Comparison of ENCODE assay signal across 16 cellular contexts in the genomic region with DNA sequence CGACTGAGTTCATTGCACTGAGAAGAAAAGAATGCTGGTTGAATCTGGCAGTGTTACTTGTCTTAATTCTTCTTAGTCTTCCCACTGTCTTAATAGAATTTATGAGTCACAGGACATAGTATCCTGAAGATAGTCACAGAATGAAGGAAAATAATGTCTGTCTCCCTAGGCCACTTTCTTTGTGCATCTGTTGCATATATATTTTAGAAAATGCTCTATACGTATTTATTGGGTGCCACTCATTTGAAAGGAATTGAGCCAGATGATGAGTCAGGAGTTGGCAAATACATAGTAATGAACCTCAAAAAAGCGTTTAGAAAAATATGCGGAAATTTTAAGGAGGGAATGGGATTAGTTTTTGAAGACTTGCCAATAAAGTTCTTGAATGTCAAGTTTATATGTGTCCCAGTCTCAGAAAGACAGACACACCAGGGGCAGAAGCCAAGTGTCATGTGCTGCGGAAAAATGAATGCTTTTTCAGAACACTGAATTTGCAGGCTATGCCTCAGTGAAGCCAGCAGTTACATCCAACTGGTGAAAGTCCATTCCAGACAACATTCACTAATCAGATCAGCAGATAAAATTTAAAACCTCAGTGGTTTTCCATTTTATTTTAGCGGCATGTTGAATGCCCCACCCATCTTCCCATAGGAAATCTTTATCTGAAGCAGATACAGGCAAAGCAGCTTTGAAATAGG.
A peak's percentile ranks its signal among the peaks of the same experiment; 100 is the strongest.
DNase-seq lines count a peak whose midpoint lies in the region; ATAC-seq and TF ChIP-seq lines count a peak whose summit lies in the region.
"Had no signal": no experiment of that assay in that cellular context is flagged by ENCODE, and none has a peak within 500 bp of the region (broad histone marks: within the 10 kb centered on the region; RNA-seq: fewer than 3 reads in every experiment).

No MANE protein-coding gene starts in this region.

- peak; percentile 11 for DNase-seq in COLO829 (ENCODE audit: low spot score)
- DNase-seq in NCI-H226, result peak; percentile 51
- DNase-seq in epithelial cell of esophagus (ENCODE audit: low read depth), result peak; percentile 84
- no peak for DNase-seq in omental fat pad (ENCODE audit: low spot score)
- no peak for DNase-seq in NCI-H2227 treated with DMSO at 0.1 percent for 48 hours (lab: John Stamatoyannopoulos, UW)
- no peak for DNase-seq in amniotic stem cell (lab: John Stamatoyannopoulos, UW)
- no peak for DNase-seq in nucleus accumbens (lab: John Stamatoyannopoulos, UW)
- DNase-seq: activated CD4-positive, alpha-beta T cell treated with anti-CD3 and anti-CD28 coated beads for 48 hours; CD4-positive, alpha-beta T cell; gastrocnemius medialis; NCI-H1105 treated with DMSO at 0.1 percent for 48 hours; occipital lobe; stimulated activated CD4-positive, alpha-beta T cell treated with anti-CD3 and anti-CD28 coated beads, Interleukin-4, amount 100 ng/mL, for 1 hour; stimulated activated naive CD4-positive, alpha-beta T cell; T-cell had no signal

- H3K4me3 ChIP-seq in epithelial cell of esophagus (ENCODE audit: low read length), result no peak overlapping the region
- H3K4me3 ChIP-seq: gastrocnemius medialis had no signal

- peak; percentile 67 for ATAC-seq in omental fat pad (ENCODE audit: low FRiP score)
- no peak for ATAC-seq in HG03108 (IDR thresholded peaks at IDR 0.05; ENCODE audit: unreplicated experiment)
- ATAC-seq: gastrocnemius medialis, T-cell had no signal

- TF ChIP-seq CTCF in epithelial cell of esophagus (IDR thresholded peaks at IDR 0.05; ENCODE audit: insufficient read depth, low read depth, low read length, missing control alignments) (no peak), omental fat pad (IDR thresholded peaks at IDR 0.05) (no peak)

Comparison
In these comparisons a context has a peak if more than half of its experiments do, and no peak if none do; other contexts are left out.
1. DNase-seq: peak in COLO829 (single experiment), NCI-H226 (single experiment) and epithelial cell of esophagus (single experiment); none in omental fat pad (single experiment), NCI-H2227 treated with DMSO at 0.1 percent for 48 hours (single experiment), amniotic stem cell (single experiment) and nucleus accumbens (0 of 56).